ENCODE assay signal across 24 cellular contexts in genomic region chr5:158483202-158483870, GRCh38.
A peak's percentile ranks its signal among the peaks of the same experiment; 100 is the strongest.
DNase-seq lines count a peak whose midpoint lies in the region; ATAC-seq and TF ChIP-seq lines count a peak whose summit lies in the region.
"Had no signal": no experiment of that assay in that cellular context is flagged by ENCODE, and none has a peak within 500 bp of the region (broad histone marks: within the 10 kb centered on the region; RNA-seq: fewer than 3 reads in every experiment).

No MANE protein-coding gene starts in this region.

- in situ Hi-C loops in SK-MEL-5 (cut with HindIII; ENCODE audit: low pct_unique_long_range_greater_than_20kb, low sequenced_read_pairs) (no loop called here), brain microvascular endothelial cell (cut with HindIII; ENCODE audit: low pct_ligation_motif_present, low sequenced_read_pairs) (no loop called here)

- H3K4me3 ChIP-seq in AG10803 (ENCODE audit: low read length) (no peak overlapping the region), osteoblast (ENCODE audit: insufficient read depth, low read length) (no peak overlapping the region), brain microvascular endothelial cell (ENCODE audit: low read depth, low read length) (no peak overlapping the region)
- H3K4me3 ChIP-seq: K562, mucosa of descending colon, spleen had no signal

- no peak overlapping the region for H2AFZ ChIP-seq in osteoblast (ENCODE audit: low read length)

- no peaks in the 10 kb centered on the region for H3K36me3 ChIP-seq in osteoblast (ENCODE audit: insufficient read depth, low read length)
- H3K36me3 ChIP-seq in brain microvascular endothelial cell (replicated peaks): no peaks in the 10 kb centered on the region
- H3K36me3 ChIP-seq: spleen had no signal

- peaks cover 15% of the 10 kb centered on the region for H3K27me3 ChIP-seq in osteoblast (ENCODE audit: insufficient read depth, low read length)
- no peaks in the 10 kb centered on the region for H3K27me3 ChIP-seq in brain microvascular endothelial cell (replicated peaks)
- H3K27me3 ChIP-seq: spleen had no signal

- peaks cover 6% of the 10 kb centered on the region for H3K9me3 Mint-ChIP-seq in activated naive CD8-positive, alpha-beta T cell treated with anti-CD3 and anti-CD28 coated beads, Interleukin-2, amount 50 U/mL, for 24 hours
- H3K9me3 Mint-ChIP-seq: HFFc6 had no signal

- no peak for TF ChIP-seq CTCF in AG10803 (conservative IDR thresholded peaks at IDR 0.05; ENCODE audit: low read length)
- TF ChIP-seq CTCF in osteoblast (IDR thresholded peaks at IDR 0.05; ENCODE audit: extremely low read depth, low read depth, low read length): no peak
- no peak for TF ChIP-seq CTCF in brain microvascular endothelial cell (IDR thresholded peaks at IDR 0.05; ENCODE audit: low read depth, low read length, missing control alignments)

- H3K27me3 Mint-ChIP-seq in activated naive CD8-positive, alpha-beta T cell treated with anti-CD3 and anti-CD28 coated beads, Interleukin-2, amount 50 U/mL, for 24 hours: no peaks in the 10 kb centered on the region

- H3K4me1 ChIP-seq in osteoblast (ENCODE audit: insufficient read depth, low read length): no peaks in the 10 kb centered on the region
- H3K4me1 ChIP-seq: spleen had no signal

- no peaks in the 10 kb centered on the region for H3K9me3 ChIP-seq in osteoblast (ENCODE audit: low read depth, low read length)
- H3K9me3 ChIP-seq: mucosa of descending colon, spleen had no signal

- no peak overlapping the region for H3K27ac ChIP-seq in osteoblast (ENCODE audit: low read depth, low read length)
- H3K27ac ChIP-seq in brain microvascular endothelial cell: no peak overlapping the region
- H3K27ac ChIP-seq: spleen had no signal

- H3K27ac Mint-ChIP-seq in activated naive CD8-positive, alpha-beta T cell treated with anti-CD3 and anti-CD28 coated beads, Interleukin-2, amount 50 U/mL, for 24 hours: no peak overlapping the region
- H3K27ac Mint-ChIP-seq: HFFc6 had no signal

- DNase-seq in AG10803 (ENCODE audit: low read depth): peak; percentile 43
- peak; percentile 48 for DNase-seq in SK-MEL-5 (ENCODE audit: low read depth, low spot score)
- peak; percentile 43 for DNase-seq in kidney tubule cell (ENCODE audit: low spot score)
- peak; percentile 13 for DNase-seq in renal cortical epithelial cell (ENCODE audit: low read depth)
- no peak for DNase-seq in osteoblast (ENCODE audit: insufficient read length, low spot score, missing footprints)
- no peak for DNase-seq in activated naive CD8-positive, alpha-beta T cell treated with anti-CD3 and anti-CD28 coated beads, Interleukin-2, amount 50 U/mL, for 24 hours
- DNase-seq in brain microvascular endothelial cell: no peak
- DNase-seq: activated CD4-positive, alpha-beta T cell treated with anti-CD3 and anti-CD28 coated beads, Interleukin-2, amount 50 U/mL, for 4 hours; activated gamma-delta T cell treated with Interleukin-2 at 50 U/mL for 16 hours; activated T-cell treated with anti-CD3 and anti-CD28 coated beads for 4 hours; cerebellar nuclear complex; effector CD4-positive, alpha-beta T cell; head of caudate nucleus; HFFc6; islet precursor cell; mucosa of descending colon; NCI-H187 treated with DMSO at 0.1 percent for 48 hours; NCI-H345; nucleus accumbens; spleen; stimulated activated CD4-positive, alpha-beta T cell treated with anti-CD3 and anti-CD28 coated beads, Interleukin-4, amount 100 ng/mL, for 4 hours; T-helper 2 cell had no signal

- H4K20me1 ChIP-seq in osteoblast (ENCODE audit: insufficient read depth, low read length): no peaks in the 10 kb centered on the region

- H3K36me3 Mint-ChIP-seq in activated naive CD8-positive, alpha-beta T cell treated with anti-CD3 and anti-CD28 coated beads, Interleukin-2, amount 50 U/mL, for 24 hours (ENCODE audit: low read depth): no peaks in the 10 kb centered on the region

- H3K4me1 Mint-ChIP-seq in activated naive CD8-positive, alpha-beta T cell treated with anti-CD3 and anti-CD28 coated beads, Interleukin-2, amount 50 U/mL, for 24 hours: no peaks in the 10 kb centered on the region

- no peak overlapping the region for H3K4me2 ChIP-seq in osteoblast (ENCODE audit: insufficient read depth, low read length)

- H3K4me3 Mint-ChIP-seq in activated naive CD8-positive, alpha-beta T cell treated with anti-CD3 and anti-CD28 coated beads, Interleukin-2, amount 50 U/mL, for 24 hours: no peak overlapping the region
- H3K4me3 Mint-ChIP-seq: HFFc6 had no signal

- no peak for ATAC-seq in HG02938 (IDR thresholded peaks at IDR 0.05; ENCODE audit: unreplicated experiment)
- no peak for ATAC-seq in activated naive CD8-positive, alpha-beta T cell treated with anti-CD3 and anti-CD28 coated beads, Interleukin-2, amount 50 U/mL, for 24 hours
- ATAC-seq: K562, mucosa of descending colon had no signal

- no peaks in the 10 kb centered on the region for H3K79me2 ChIP-seq in osteoblast (ENCODE audit: insufficient read depth, low read length)

Comparison
In these comparisons a context has a peak if more than half of its experiments do, and no peak if none do; other contexts are left out.
1. DNase-seq: peak in AG10803 (single experiment), SK-MEL-5 (single experiment), kidney tubule cell (single experiment) and renal cortical epithelial cell (single experiment); none in osteoblast (single experiment), activated naive CD8-positive, alpha-beta T cell treated with anti-CD3 and anti-CD28 coated beads, Interleukin-2, amount 50 U/mL, for 24 hours (single experiment) and brain microvascular endothelial cell (single experiment).